15 cellular contexts compared by ENCODE assay signal in genomic region chr12:118360785-118361404, GRCh38. TPM values are rescaled to one million over a fixed set of nuclear protein-coding genes. Genes with fewer than 3 reads are reported as not detected.
DNase-seq lines count a peak whose midpoint lies in the region; ATAC-seq and TF ChIP-seq lines count a peak whose summit lies in the region.
"Had no signal": no experiment of that assay in that cellular context is flagged by ENCODE, and none has a peak within 500 bp of the region (broad histone marks: within the 10 kb centered on the region; RNA-seq: fewer than 3 reads in every experiment).

No MANE protein-coding gene starts in this region.

- in situ Hi-C loops in astrocyte of the spinal cord (cut with HindIII; ENCODE audit: low sequenced_read_pairs), result no loop called here

- TF ChIP-seq CTCF in astrocyte of the spinal cord (IDR thresholded peaks at IDR 0.05; ENCODE audit: low read depth, low read length), result no peak

- intact Hi-C loops in aorta (cut with DNase I), result no loop called here

- H4K20me1 ChIP-seq in BLaER1 treated with 17β-estradiol and CSF1 and Interleukin-3, amounts not matched to agents 10 nM and 100 nM, result peaks cover 0 to 10% (median 0%) of the 10 kb centered on the region in 11 experiments; a peak in 1 of 22 replicates

- peaks cover 0 to 9% (median 4%) of the 10 kb centered on the region in 11 experiments; a peak in 9 of 22 replicates for H3K9me3 ChIP-seq in BLaER1 treated with 17β-estradiol and CSF1 and Interleukin-3, amounts not matched to agents 10 nM and 100 nM (replicated peaks in 1 of 11)
- no peaks in the 10 kb centered on the region for H3K9me3 ChIP-seq in aorta (ENCODE audit: control insufficient read depth, low read length)
- H3K9me3 ChIP-seq: Caco-2 had no signal

- 72% methylated on average over 5 of the region's 5 CpGs for WGBS in aorta, 2 donors

- H3K36me3 ChIP-seq in BLaER1 treated with 17β-estradiol and CSF1 and Interleukin-3, amounts not matched to agents 10 nM and 100 nM, result peaks cover 0 to 2% (median 0%) of the 10 kb centered on the region in 11 experiments; a peak in 2 of 22 replicates
- H3K36me3 ChIP-seq in aorta (ENCODE audit: control insufficient read depth in 1 of 2, insufficient read depth in 2 of 2, low read length in 1 of 2), result no peaks in the 10 kb centered on the region

- DNase-seq in HT1080 (ENCODE audit: low read depth), result peak; percentile 81
- peak; percentile 87 for DNase-seq in astrocyte of the spinal cord (ENCODE audit: low read depth, low spot score)
- DNase-seq in iris pigment epithelial cell (ENCODE audit: low read depth), result peak; percentile 76
- DNase-seq in nucleus accumbens (lab: John Stamatoyannopoulos, UW), result no peak
- no peak for DNase-seq in activated gamma-delta T cell (lab: John Stamatoyannopoulos, UW)
- no peak for DNase-seq in NCI-H69 (lab: John Stamatoyannopoulos, UW)
- DNase-seq in aorta, result no peak
- DNase-seq: activated naive CD4-positive, alpha-beta T cell; Caco-2; cortex of kidney; NCI-H1417 had no signal

- no peak overlapping the region for H3K9ac ChIP-seq in BLaER1 treated with 17β-estradiol and CSF1 and Interleukin-3, amounts not matched to agents 10 nM and 100 nM
- H3K9ac ChIP-seq: parathyroid adenoma had no signal

- ATAC-seq in aorta (ENCODE audit: low FRiP score), result no peak

- H3K4me2 ChIP-seq in BLaER1 treated with 17β-estradiol and CSF1 and Interleukin-3, amounts not matched to agents 10 nM and 100 nM, result peak overlapping the region in 6 of 11 experiments; percentile 3 to 89 (median 60); a peak in 11 of 22 replicates
- H3K4me2 ChIP-seq: hepatocyte had no signal

- peaks cover 42 to 87% (median 58%) of the 10 kb centered on the region in 10 experiments for H3K4me1 ChIP-seq in BLaER1 treated with 17β-estradiol and CSF1 and Interleukin-3, amounts not matched to agents 10 nM and 100 nM
- H3K4me1 ChIP-seq in aorta (ENCODE audit: control insufficient read depth in 1 of 2, insufficient read depth in 2 of 2, low read length in 2 of 2), result no peaks in the 10 kb centered on the region

- no peak overlapping the region for H3K4me3 ChIP-seq in BLaER1 treated with 17β-estradiol and CSF1 and Interleukin-3, amounts not matched to agents 10 nM and 100 nM
- peak overlapping the region; percentile 6 for H3K4me3 ChIP-seq in astrocyte of the spinal cord (ENCODE audit: low read depth, low read length)
- H3K4me3 ChIP-seq in aorta (ENCODE audit: low read length in 2 of 2), result no peak overlapping the region
- H3K4me3 ChIP-seq: hepatocyte, lung had no signal

- 0 out of 22 replicates have a peak overlapping the region, but pooled peaks of 4 of the 11 experiments have one; percentile 2 to 17 (median 4) for H3K27ac ChIP-seq in BLaER1 treated with 17β-estradiol and CSF1 and Interleukin-3, amounts not matched to agents 10 nM and 100 nM
- no peak overlapping the region for H3K27ac ChIP-seq in aorta (ENCODE audit: low read depth in 1 of 2, low read length in 2 of 2)
- H3K27ac ChIP-seq: hepatocyte, parathyroid adenoma had no signal

- H3K27me3 ChIP-seq in BLaER1 treated with 17β-estradiol and CSF1 and Interleukin-3, amounts not matched to agents 10 nM and 100 nM, result no peaks in the 10 kb centered on the region
- H3K27me3 ChIP-seq in aorta (ENCODE audit: control insufficient read depth in 1 of 2, insufficient read depth in 2 of 2, low read length in 1 of 2), result no peaks in the 10 kb centered on the region
- H3K27me3 ChIP-seq: hepatocyte had no signal

RNA-seq across cellular contexts. Expression of gene TAOK3, which starts 11.8 kb away (rescaled TPM):
- 7.9 and 10.6 TPM in 2 replicates for total RNA-seq in HT1080 (2014; rRNA removed; shearing (Covaris generic))
- 18.6 and 20.2 TPM in 2 replicates for polyA plus RNA-seq in HT1080 (2015; cell fraction: cytosol; rRNA removed)
- 16.2 and 23.1 TPM in 2 replicates for polyA plus RNA-seq in HT1080 (2015; cell fraction: nucleus; rRNA removed)
- total RNA-seq in aorta, result 10 to 100 TPM; 31.1 to 45.4 TPM
- polyA plus RNA-seq in aorta, result 10 to 100 TPM; 14.9 to 30.9 TPM

RNA-seq across cellular contexts. Expression of gene SUDS3, which starts 15.5 kb away (rescaled TPM):
- total RNA-seq in HT1080 (2014; rRNA removed; shearing (Covaris generic)), result 22.1 and 33.5 TPM in 2 replicates
- 17.7 and 22.2 TPM in 2 replicates for polyA plus RNA-seq in HT1080 (2015; cell fraction: cytosol; rRNA removed)
- polyA plus RNA-seq in HT1080 (2015; cell fraction: nucleus; rRNA removed), result 38.7 and 45.0 TPM in 2 replicates
- total RNA-seq in aorta, result 10 to 100 TPM; 26.7 to 32.4 TPM
- 10 to 100 TPM; 14.2 to 15.0 TPM for polyA plus RNA-seq in aorta

Comparison
In these comparisons a context has a peak if more than half of its experiments do, and no peak if none do; other contexts are left out.
1. DNase-seq: peak in HT1080 (single experiment), astrocyte of the spinal cord (single experiment) and iris pigment epithelial cell (single experiment); none in nucleus accumbens (0 of 56), activated gamma-delta T cell (single experiment), NCI-H69 (single experiment) and aorta (0 of 2).